2 cellular contexts compared by ENCODE assay signal in genomic region chr20:51500311-51500710, GRCh38.
TF ChIP-seq lines count a peak whose summit lies in the region.

No MANE protein-coding gene starts in this region.

TF ChIP-seq in GM12878, 131 proteins besides CTCF, POLR2A, EP300 and RAD21 (continued from another document):
- TF ChIP-seq ATF2 (IDR thresholded peaks at IDR 0.05; ENCODE audit: low read length) (peak; percentile 64), FOXM1 (IDR thresholded peaks at IDR 0.05; ENCODE audit: low read depth, low read length) (0 out of 2 replicates have a peak, but pooled peaks have one; percentile 18), ATF7 (IDR thresholded peaks at IDR 0.05; ENCODE audit: low read depth) (peak; percentile 44; the same call in 1 of the 2 replicates), NRF1 (conservative IDR thresholded peaks at IDR 0.05; ENCODE audit: low read depth, low read length) (no peak), JUNB (IDR thresholded peaks at IDR 0.05) (peak; percentile 37; the same call in 1 of the 2 replicates)

TF ChIP-seq in WTC11, 78 proteins besides CTCF, POLR2A, EP300 and RAD21 (continued from another document):
- TF ChIP-seq ERG (CRISPR knock-in tag; IDR thresholded peaks at IDR 0.05) = no peak
- no peak for TF ChIP-seq ETV6 (CRISPR knock-in tag; IDR thresholded peaks at IDR 0.05)
- no peak for TF ChIP-seq SP1 (CRISPR knock-in tag; conservative IDR thresholded peaks at IDR 0.05)
- TF ChIP-seq IRF2 (CRISPR knock-in tag; IDR thresholded peaks at IDR 0.05; ENCODE audit: borderline replicate concordance, low read depth) = no peak
- no peak for TF ChIP-seq FOXP1 (CRISPR knock-in tag; IDR thresholded peaks at IDR 0.05; ENCODE audit: borderline replicate concordance)
TF ChIP-seq in WTC11: peak in this region for 0.
